ENCODE assay signal across 1 cellular context in genomic region chr15:91861223-91861622, GRCh38.
A peak's percentile ranks its signal among the peaks of the same experiment; 100 is the strongest.
TF ChIP-seq lines count a peak whose summit lies in the region.

No MANE protein-coding gene starts in this region.

TF ChIP-seq in GM12878, 131 proteins besides CTCF, POLR2A, EP300 and RAD21 (continued from another document and continues in another):
- TF ChIP-seq CEBPZ (IDR thresholded peaks at IDR 0.05; ENCODE audit: low read depth, low read length) (no peak), E4F1 (IDR thresholded peaks at IDR 0.05; ENCODE audit: borderline replicate concordance, partially characterized antibody) (no peak), IKZF2 (IDR thresholded peaks at IDR 0.05) (peak; percentile 76 to 79; a peak in 3 of 4 replicates), ZNF687 (IDR thresholded peaks at IDR 0.05) (no peak), MLLT1 (IDR thresholded peaks at IDR 0.05) (no peak), E2F8 (IDR thresholded peaks at IDR 0.05; ENCODE audit: low read depth, partially characterized antibody) (no peak), YY1 (IDR thresholded peaks at IDR 0.05; ENCODE audit: low read depth, low read length) (no peak), RAD51 (IDR thresholded peaks at IDR 0.05) (no peak), STAT3 (IDR thresholded peaks at IDR 0.05; ENCODE audit: low read depth, low read length) (no peak), POU2F2 (IDR thresholded peaks at IDR 0.05; ENCODE audit: borderline replicate concordance, low read depth, low read length) (no peak), GATAD2B (conservative IDR thresholded peaks at IDR 0.05; ENCODE audit: low read depth) (0 out of 2 replicates have a peak, but pooled peaks have one; percentile 52), ZBTB4 (CRISPR knock-in tag; IDR thresholded peaks at IDR 0.05) (no peak), E2F4 (IDR thresholded peaks at IDR 0.05; ENCODE audit: low read depth, low read length) (no peak), BHLHE40 (IDR thresholded peaks at IDR 0.05; ENCODE audit: borderline replicate concordance in 1 of 2, low read depth in 2 of 2, low read length in 1 of 2) (peak; percentile 19 to 23; a peak in 1 of 4 replicates), NFIC (IDR thresholded peaks at IDR 0.05; ENCODE audit: low read depth, low read length) (no peak), NKRF (conservative IDR thresholded peaks at IDR 0.05) (no peak), YBX1 (IDR thresholded peaks at IDR 0.05) (no peak), ZBTB40 (IDR thresholded peaks at IDR 0.05; ENCODE audit: borderline replicate concordance) (no peak), RB1 (IDR thresholded peaks at IDR 0.05; ENCODE audit: borderline replicate concordance) (no peak), IKZF1 (conservative IDR thresholded peaks at IDR 0.05) (peak; percentile 88), KAT2A (conservative IDR thresholded peaks at IDR 0.05; ENCODE audit: control insufficient read depth, low read depth, low read length) (no peak), DPF2 (IDR thresholded peaks at IDR 0.05) (peak; percentile 73), RFX5 (IDR thresholded peaks at IDR 0.05; ENCODE audit: low read depth, low read length) (no peak), NR2F1 (conservative IDR thresholded peaks at IDR 0.05) (no peak), EGR1 (IDR thresholded peaks at IDR 0.05; ENCODE audit: borderline replicate concordance in 1 of 2, low read depth in 2 of 2, low read length in 2 of 2) (no peak)
